In genomic region chrX:140525448-140525847, GRCh38 we compare ENCODE assay signal across 22 cellular contexts. TPM values are rescaled to one million over a fixed set of nuclear protein-coding genes. Genes with fewer than 3 reads are reported as not detected.
DNase-seq lines count a peak whose midpoint lies in the region; TF ChIP-seq lines count a peak whose summit lies in the region.
"Had no signal": no experiment of that assay in that cellular context is flagged by ENCODE, and none has a peak within 500 bp of the region (broad histone marks: within the 10 kb centered on the region; RNA-seq: fewer than 3 reads in every experiment).

No MANE protein-coding gene starts in this region.

- peak; percentile 53 for DNase-seq in AG20443 (ENCODE audit: low spot score)
- peak; percentile 6 for DNase-seq in choroid plexus epithelial cell (ENCODE audit: low read depth)
- no peak for DNase-seq in activated T-cell treated with anti-CD3 and anti-CD28 coated beads for 4 hours
- no peak for DNase-seq in midbrain (lab: John Stamatoyannopoulos, UW)
- no peak for DNase-seq in head of caudate nucleus
- no peak for DNase-seq in WERI-Rb-1
- DNase-seq: activated naive CD4-positive, alpha-beta T cell treated with anti-CD3 and anti-CD28 coated beads for 36 hours; activated T-cell treated with anti-CD3 and anti-CD28 coated beads, Interleukin-2, amount 50 U/mL, for 4 hours; cerebellar nuclear complex; effector CD4-positive, alpha-beta T cell; GF-D8; KBM-7; left lung; NCI-H187 treated with DMSO at 0.1 percent for 48 hours; NK-92 treated with Interleukin-12 subunit alpha and Interleukin-12 subunit beta, amount 100 ng/mL, for 24 hours; Peyer's patch; spleen had no signal

- H3K4me1 ChIP-seq in HUES48 (ENCODE audit: control insufficient read depth, insufficient read depth, low read length), result peaks cover 37% of the 10 kb centered on the region
- H3K4me1 ChIP-seq in mesodermal cell (ENCODE audit: control insufficient read depth, insufficient read depth, low read length, poor library complexity, severe bottlenecking), result peaks cover 20% of the 10 kb centered on the region
- H3K4me1 ChIP-seq: esophagus muscularis mucosa, left lung, Peyer's patch, spleen had no signal

- peak overlapping the region; percentile 86 for H3K27ac ChIP-seq in HUES48 (ENCODE audit: low read depth, low read length)
- H3K27ac ChIP-seq in mesodermal cell (ENCODE audit: low read depth, low read length, severe bottlenecking), result peak overlapping the region; percentile 90
- no peak overlapping the region for H3K27ac ChIP-seq in WERI-Rb-1
- H3K27ac ChIP-seq: esophagus muscularis mucosa, left lung, Peyer's patch, SK-N-MC, spleen had no signal

- intact Hi-C loops in head of caudate nucleus (cut with DNase I), result no loop called here

- no CpG with 5 or more reads among the region's 2 CpGs for WGBS in mesodermal cell (ENCODE audit: insufficient coverage in 2 of 2), 2 experiments

- H3K9ac ChIP-seq in HUES48 (ENCODE audit: low read depth, low read length), result peak overlapping the region; percentile 43

- H3K9me3 ChIP-seq in HUES48 (ENCODE audit: control insufficient read depth, insufficient read depth, low read length) (no peaks in the 10 kb centered on the region), mesodermal cell (ENCODE audit: control insufficient read depth, low read length) (no peaks in the 10 kb centered on the region), WERI-Rb-1 (ENCODE audit: severe bottlenecking) (no peaks in the 10 kb centered on the region)
- H3K9me3 ChIP-seq: esophagus muscularis mucosa, left lung, Peyer's patch, spleen had no signal

- H3K36me3 ChIP-seq in HUES48 (ENCODE audit: control insufficient read depth, insufficient read depth, low read length) (no peaks in the 10 kb centered on the region), mesodermal cell (ENCODE audit: control insufficient read depth, insufficient read depth, low read length) (no peaks in the 10 kb centered on the region), WERI-Rb-1 (no peaks in the 10 kb centered on the region)
- H3K36me3 ChIP-seq: esophagus muscularis mucosa, left lung, Peyer's patch, spleen had no signal

- H3K27me3 ChIP-seq in HUES48 (ENCODE audit: control insufficient read depth, insufficient read depth, low read length) (no peaks in the 10 kb centered on the region), WERI-Rb-1 (ENCODE audit: insufficient read depth, low read depth, severe bottlenecking) (peaks cover 39% of the 10 kb centered on the region)
- H3K27me3 ChIP-seq: Peyer's patch had no signal

- TF ChIP-seq CTCF in choroid plexus epithelial cell (conservative IDR thresholded peaks at IDR 0.05; ENCODE audit: low read depth, low read length), result no peak
- no peak for TF ChIP-seq CTCF in WERI-Rb-1 (IDR thresholded peaks at IDR 0.05; ENCODE audit: low read depth, low read length)

- H3K4me3 ChIP-seq in HUES48 (ENCODE audit: low read depth, low read length) (peak overlapping the region; percentile 34; the same call in 1 of the 2 replicates), choroid plexus epithelial cell (ENCODE audit: low read depth, low read length) (no peak overlapping the region), mesodermal cell (ENCODE audit: extremely low read depth, insufficient read depth, low read length, poor library complexity, severe bottlenecking) (no peak overlapping the region), WERI-Rb-1 (ENCODE audit: low read depth, low read length) (no peak overlapping the region)
- H3K4me3 ChIP-seq: esophagus muscularis mucosa, GM12878, left lung, Peyer's patch, SK-N-MC, spleen had no signal

RNA-seq across cellular contexts. Expression of gene SOX3, which starts 20.6 kb away (rescaled TPM):
- polyA plus RNA-seq in mesodermal cell (2013, experiment 1 of 2), result 0.66 TPM
- polyA plus RNA-seq in mesodermal cell (2013, experiment 2 of 2), result 0.15 TPM
- polyA plus RNA-seq: GM12878 had no signal

Comparison
In these comparisons a context has a peak if more than half of its experiments do, and no peak if none do; other contexts are left out.
1. DNase-seq: peak in AG20443 (single experiment) and choroid plexus epithelial cell (single experiment); none in activated T-cell treated with anti-CD3 and anti-CD28 coated beads for 4 hours (single experiment), midbrain (single experiment), head of caudate nucleus (0 of 42) and WERI-Rb-1 (single experiment).